ENCODE assay signal across 8 cellular contexts in genomic region chr14:37197421-37198272, GRCh38. TPM values are rescaled to one million over a fixed set of nuclear protein-coding genes. Genes with fewer than 3 reads are reported as not detected.
DNase-seq lines count a peak whose midpoint lies in the region; FAIRE-seq and TF ChIP-seq lines count a peak whose summit lies in the region.

A gene with protein sequence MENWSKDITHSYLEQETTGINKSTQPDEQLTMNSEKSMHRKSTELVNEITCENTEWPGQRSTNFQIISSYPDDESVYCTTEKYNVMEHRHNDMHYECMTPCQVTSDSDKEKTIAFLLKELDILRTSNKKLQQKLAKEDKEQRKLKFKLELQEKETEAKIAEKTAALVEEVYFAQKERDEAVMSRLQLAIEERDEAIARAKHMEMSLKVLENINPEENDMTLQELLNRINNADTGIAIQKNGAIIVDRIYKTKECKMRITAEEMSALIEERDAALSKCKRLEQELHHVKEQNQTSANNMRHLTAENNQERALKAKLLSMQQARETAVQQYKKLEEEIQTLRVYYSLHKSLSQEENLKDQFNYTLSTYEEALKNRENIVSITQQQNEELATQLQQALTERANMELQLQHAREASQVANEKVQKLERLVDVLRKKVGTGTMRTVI (plus strand): TSS chr14:37197937. CDS start chr14:37247889, 49,952 bp downstream.

- H3K9me3 ChIP-seq in iPS-18a (ENCODE audit: control insufficient read depth, low read depth, low read length) = no peaks in the 10 kb centered on the region

- DNase-seq in C1 segment of cervical spinal cord (lab: John Stamatoyannopoulos, UW) = peak; percentile 3 to 91 (median 70)
- peak; percentile 82 for DNase-seq in HTR-8/SVneo (ENCODE audit: insufficient read length, low spot score)
- peak; percentile 89 for DNase-seq in RKO (ENCODE audit: low spot score)
- DNase-seq in bronchial epithelial cell (ENCODE audit: low read depth) = peak; percentile 77
- peak; percentile 93 for DNase-seq in retina
- no peak for DNase-seq in effector CD4-positive, alpha-beta T cell
- DNase-seq in NOMO-1 treated with DMSO at 0.1 percent for 48 hours (lab: John Stamatoyannopoulos, UW; ENCODE audit: unreplicated experiment) = no peak

- H3K4me1 ChIP-seq in iPS-18a (ENCODE audit: control insufficient read depth, low read depth, low read length) = no peaks in the 10 kb centered on the region

- H3K9ac ChIP-seq in iPS-18a (ENCODE audit: low read length) = peak within 1 kb of the TSS; percentile 67

- peak within 1 kb of the TSS; percentile 10 for H3K27ac ChIP-seq in iPS-18a (ENCODE audit: low read length)

- FAIRE-seq in HTR-8/SVneo (lab: Jason Lieb, UNC) (peak; percentile 81), bronchial epithelial cell (lab: Jason Lieb, UNC) (no peak)

- TF ChIP-seq CTCF in bronchial epithelial cell (IDR thresholded peaks at IDR 0.05; ENCODE audit: insufficient read depth, low read length, severe bottlenecking) = peak; percentile 26

- H3K36me3 ChIP-seq in bronchial epithelial cell (ENCODE audit: control insufficient read depth, insufficient read depth, low read length) (no peaks in the 10 kb centered on the region), iPS-18a (ENCODE audit: control insufficient read depth, low read depth, low read length) (no peaks in the 10 kb centered on the region)

- H3K27me3 ChIP-seq in bronchial epithelial cell (ENCODE audit: control insufficient read depth, insufficient read depth, low read length) (no peaks in the 10 kb centered on the region), iPS-18a (ENCODE audit: control insufficient read depth, insufficient read depth, low read length) (no peaks in the 10 kb centered on the region)

- peak within 1 kb of the TSS; percentile 55 for H3K4me3 ChIP-seq in bronchial epithelial cell (ENCODE audit: low read depth, low read length)
- H3K4me3 ChIP-seq in iPS-18a (ENCODE audit: low read length) = peak within 1 kb of the TSS; percentile 72

RNA-seq across cellular contexts. Expression of the gene that starts here (rescaled TPM):
- total RNA-seq in bronchial epithelial cell = 11.1 and 16.6 TPM in 2 replicates

Comparison
In these comparisons a context has a peak if more than half of its experiments do, and no peak if none do; other contexts are left out.
1. DNase-seq: peak in C1 segment of cervical spinal cord (14 of 14), HTR-8/SVneo (single experiment), RKO (single experiment), bronchial epithelial cell (single experiment) and retina (single experiment); none in effector CD4-positive, alpha-beta T cell (single experiment) and NOMO-1 treated with DMSO at 0.1 percent for 48 hours (single experiment).